In genomic region chr20:63084563-63084927, GRCh38 we compare ENCODE assay signal across 1 cellular context.
TF ChIP-seq lines count a peak whose summit lies in the region.

No MANE protein-coding gene starts in this region.

TF ChIP-seq in HepG2, 621 proteins besides CTCF, POLR2A, EP300 and RAD21 (continued from another document and continues in another):
- TF ChIP-seq ZNF34 (CRISPR knock-in tag; IDR thresholded peaks at IDR 0.05; ENCODE audit: borderline replicate concordance) = 0 out of 2 replicates have a peak, but pooled peaks have one; percentile 50
- TF ChIP-seq, protein P1, sequence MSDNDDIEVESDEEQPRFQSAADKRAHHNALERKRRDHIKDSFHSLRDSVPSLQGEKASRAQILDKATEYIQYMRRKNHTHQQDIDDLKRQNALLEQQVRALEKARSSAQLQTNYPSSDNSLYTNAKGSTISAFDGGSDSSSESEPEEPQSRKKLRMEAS (IDR thresholded peaks at IDR 0.05) = 0 out of 2 replicates have a peak, but pooled peaks have one; percentile 15
- peak; percentile 0 for TF ChIP-seq HNRNPLL (IDR thresholded peaks at IDR 0.05; ENCODE audit: low read depth, low read length, poor library complexity, severe bottlenecking)
- TF ChIP-seq SNRNP70 (IDR thresholded peaks at IDR 0.05; ENCODE audit: low read depth, low read length) = no peak
- TF ChIP-seq RBM22 (optimal IDR thresholded peaks at IDR 0.05; ENCODE audit: low read length) = no peak
- no peak for TF ChIP-seq ZNF772 (CRISPR knock-in tag; IDR thresholded peaks at IDR 0.05)
- TF ChIP-seq ZNF777 (CRISPR knock-in tag; IDR thresholded peaks at IDR 0.05) = 0 out of 2 replicates have a peak, but pooled peaks have one; percentile 11
- TF ChIP-seq MED1 (CRISPR knock-in tag; IDR thresholded peaks at IDR 0.05) = 0 out of 2 replicates have a peak, but pooled peaks have one; percentile 6
- TF ChIP-seq ZNF121 (CRISPR knock-in tag; IDR thresholded peaks at IDR 0.05) = no peak
- TF ChIP-seq, protein P2, sequence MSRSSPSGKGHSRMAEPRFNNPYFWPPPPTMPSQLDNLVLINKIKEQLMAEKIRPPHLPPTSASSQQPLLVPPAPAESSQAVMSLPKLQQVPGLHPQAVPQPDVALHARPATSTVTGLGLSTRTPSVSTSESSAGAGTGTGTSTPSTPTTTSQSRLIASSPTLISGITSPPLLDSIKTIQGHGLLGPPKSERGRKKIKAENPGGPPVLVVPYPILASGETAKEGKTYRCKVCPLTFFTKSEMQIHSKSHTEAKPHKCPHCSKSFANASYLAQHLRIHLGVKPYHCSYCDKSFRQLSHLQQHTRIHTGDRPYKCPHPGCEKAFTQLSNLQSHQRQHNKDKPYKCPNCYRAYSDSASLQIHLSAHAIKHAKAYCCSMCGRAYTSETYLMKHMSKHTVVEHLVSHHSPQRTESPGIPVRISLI (CRISPR knock-in tag; IDR thresholded peaks at IDR 0.05; ENCODE audit: borderline replicate concordance) = no peak
- TF ChIP-seq, protein P3, sequence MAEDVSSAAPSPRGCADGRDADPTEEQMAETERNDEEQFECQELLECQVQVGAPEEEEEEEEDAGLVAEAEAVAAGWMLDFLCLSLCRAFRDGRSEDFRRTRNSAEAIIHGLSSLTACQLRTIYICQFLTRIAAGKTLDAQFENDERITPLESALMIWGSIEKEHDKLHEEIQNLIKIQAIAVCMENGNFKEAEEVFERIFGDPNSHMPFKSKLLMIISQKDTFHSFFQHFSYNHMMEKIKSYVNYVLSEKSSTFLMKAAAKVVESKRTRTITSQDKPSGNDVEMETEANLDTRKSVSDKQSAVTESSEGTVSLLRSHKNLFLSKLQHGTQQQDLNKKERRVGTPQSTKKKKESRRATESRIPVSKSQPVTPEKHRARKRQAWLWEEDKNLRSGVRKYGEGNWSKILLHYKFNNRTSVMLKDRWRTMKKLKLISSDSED (CRISPR knock-in tag; IDR thresholded peaks at IDR 0.05) = no peak
- TF ChIP-seq TOPORS (CRISPR knock-in tag; IDR thresholded peaks at IDR 0.05) = peak; percentile 38; the same call in 1 of the 2 replicates
- 0 out of 2 replicates have a peak, but pooled peaks have one; percentile 44 for TF ChIP-seq ZNF788 (CRISPR knock-in tag; IDR thresholded peaks at IDR 0.05; ENCODE audit: borderline replicate concordance)
- no peak for TF ChIP-seq ZNF503 (CRISPR knock-in tag; IDR thresholded peaks at IDR 0.05)
- TF ChIP-seq MYC (CRISPR knock-in tag; IDR thresholded peaks at IDR 0.05; ENCODE audit: borderline replicate concordance) = peak; percentile 3; the same call in 1 of the 2 replicates
- TF ChIP-seq JUN (CRISPR knock-in tag; IDR thresholded peaks at IDR 0.05) = no peak
- no peak for TF ChIP-seq TFDP2 (CRISPR knock-in tag; IDR thresholded peaks at IDR 0.05)
- TF ChIP-seq TARDBP (CRISPR knock-in tag; IDR thresholded peaks at IDR 0.05) = 0 out of 2 replicates have a peak, but pooled peaks have one; percentile 12
- TF ChIP-seq NRL (CRISPR knock-in tag; IDR thresholded peaks at IDR 0.05; ENCODE audit: borderline replicate concordance) = 0 out of 2 replicates have a peak, but pooled peaks have one; percentile 31
- 0 out of 2 replicates have a peak, but pooled peaks have one; percentile 2 for TF ChIP-seq TBX2 (CRISPR knock-in tag; IDR thresholded peaks at IDR 0.05; ENCODE audit: borderline replicate concordance)
- no peak for TF ChIP-seq ZNF17 (CRISPR knock-in tag; IDR thresholded peaks at IDR 0.05)
- no peak for TF ChIP-seq ATF7 (IDR thresholded peaks at IDR 0.05)
- 0 out of 2 replicates have a peak, but pooled peaks have one; percentile 50 for TF ChIP-seq ATF7 (CRISPR knock-in tag; IDR thresholded peaks at IDR 0.05)
- TF ChIP-seq KMT2A (CRISPR knock-in tag; IDR thresholded peaks at IDR 0.05) = no peak
- 0 out of 2 replicates have a peak, but pooled peaks have one; percentile 56 for TF ChIP-seq ZMAT3 (CRISPR knock-in tag; conservative IDR thresholded peaks at IDR 0.05)
- TF ChIP-seq HOXD1 (CRISPR knock-in tag; IDR thresholded peaks at IDR 0.05) = no peak
- no peak for TF ChIP-seq HNF4G (IDR thresholded peaks at IDR 0.05; ENCODE audit: borderline replicate concordance, low read depth, low read length)
- TF ChIP-seq HNF4G (CRISPR knock-in tag; IDR thresholded peaks at IDR 0.05; ENCODE audit: borderline replicate concordance, low read depth) = no peak
- TF ChIP-seq TAF15 (IDR thresholded peaks at IDR 0.05; ENCODE audit: low read depth, low read length, poor library complexity, severe bottlenecking) = no peak
- TF ChIP-seq ZNF296 (CRISPR knock-in tag; conservative IDR thresholded peaks at IDR 0.05) = no peak
- TF ChIP-seq, protein P4, sequence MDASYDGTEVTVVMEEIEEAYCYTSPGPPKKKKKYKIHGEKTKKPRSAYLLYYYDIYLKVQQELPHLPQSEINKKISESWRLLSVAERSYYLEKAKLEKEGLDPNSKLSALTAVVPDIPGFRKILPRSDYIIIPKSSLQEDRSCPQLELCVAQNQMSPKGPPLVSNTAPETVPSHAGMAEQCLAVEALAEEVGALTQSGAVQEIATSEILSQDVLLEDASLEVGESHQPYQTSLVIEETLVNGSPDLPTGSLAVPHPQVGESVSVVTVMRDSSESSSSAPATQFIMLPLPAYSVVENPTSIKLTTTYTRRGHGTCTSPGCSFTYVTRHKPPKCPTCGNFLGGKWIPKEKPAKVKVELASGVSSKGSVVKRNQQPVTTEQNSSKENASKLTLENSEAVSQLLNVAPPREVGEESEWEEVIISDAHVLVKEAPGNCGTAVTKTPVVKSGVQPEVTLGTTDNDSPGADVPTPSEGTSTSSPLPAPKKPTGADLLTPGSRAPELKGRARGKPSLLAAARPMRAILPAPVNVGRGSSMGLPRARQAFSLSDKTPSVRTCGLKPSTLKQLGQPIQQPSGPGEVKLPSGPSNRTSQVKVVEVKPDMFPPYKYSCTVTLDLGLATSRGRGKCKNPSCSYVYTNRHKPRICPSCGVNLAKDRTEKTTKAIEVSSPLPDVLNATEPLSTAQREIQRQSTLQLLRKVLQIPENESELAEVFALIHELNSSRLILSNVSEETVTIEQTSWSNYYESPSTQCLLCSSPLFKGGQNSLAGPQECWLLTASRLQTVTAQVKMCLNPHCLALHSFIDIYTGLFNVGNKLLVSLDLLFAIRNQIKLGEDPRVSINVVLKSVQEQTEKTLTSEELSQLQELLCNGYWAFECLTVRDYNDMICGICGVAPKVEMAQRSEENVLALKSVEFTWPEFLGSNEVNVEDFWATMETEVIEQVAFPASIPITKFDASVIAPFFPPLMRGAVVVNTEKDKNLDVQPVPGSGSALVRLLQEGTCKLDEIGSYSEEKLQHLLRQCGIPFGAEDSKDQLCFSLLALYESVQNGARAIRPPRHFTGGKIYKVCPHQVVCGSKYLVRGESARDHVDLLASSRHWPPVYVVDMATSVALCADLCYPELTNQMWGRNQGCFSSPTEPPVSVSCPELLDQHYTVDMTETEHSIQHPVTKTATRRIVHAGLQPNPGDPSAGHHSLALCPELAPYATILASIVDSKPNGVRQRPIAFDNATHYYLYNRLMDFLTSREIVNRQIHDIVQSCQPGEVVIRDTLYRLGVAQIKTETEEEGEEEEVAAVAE (CRISPR knock-in tag; IDR thresholded peaks at IDR 0.05; ENCODE audit: borderline replicate concordance) = no peak
- TF ChIP-seq, protein P5, sequence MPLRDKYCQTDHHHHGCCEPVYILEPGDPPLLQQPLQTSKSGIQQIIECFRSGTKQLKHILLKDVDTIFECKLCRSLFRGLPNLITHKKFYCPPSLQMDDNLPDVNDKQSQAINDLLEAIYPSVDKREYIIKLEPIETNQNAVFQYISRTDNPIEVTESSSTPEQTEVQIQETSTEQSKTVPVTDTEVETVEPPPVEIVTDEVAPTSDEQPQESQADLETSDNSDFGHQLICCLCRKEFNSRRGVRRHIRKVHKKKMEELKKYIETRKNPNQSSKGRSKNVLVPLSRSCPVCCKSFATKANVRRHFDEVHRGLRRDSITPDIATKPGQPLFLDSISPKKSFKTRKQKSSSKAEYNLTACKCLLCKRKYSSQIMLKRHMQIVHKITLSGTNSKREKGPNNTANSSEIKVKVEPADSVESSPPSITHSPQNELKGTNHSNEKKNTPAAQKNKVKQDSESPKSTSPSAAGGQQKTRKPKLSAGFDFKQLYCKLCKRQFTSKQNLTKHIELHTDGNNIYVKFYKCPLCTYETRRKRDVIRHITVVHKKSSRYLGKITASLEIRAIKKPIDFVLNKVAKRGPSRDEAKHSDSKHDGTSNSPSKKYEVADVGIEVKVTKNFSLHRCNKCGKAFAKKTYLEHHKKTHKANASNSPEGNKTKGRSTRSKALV (CRISPR knock-in tag; IDR thresholded peaks at IDR 0.05) = 0 out of 2 replicates have a peak, but pooled peaks have one; percentile 11
- peak; percentile 6; the same call in 1 of the 2 replicates for TF ChIP-seq FOXC1 (CRISPR knock-in tag; IDR thresholded peaks at IDR 0.05; ENCODE audit: borderline replicate concordance)
- peak; percentile 43 for TF ChIP-seq ASH2L (IDR thresholded peaks at IDR 0.05; ENCODE audit: insufficient read length, low read depth, low read length)
- no peak for TF ChIP-seq MATR3 (CRISPR knock-in tag; IDR thresholded peaks at IDR 0.05)
- TF ChIP-seq ZNF432 (CRISPR knock-in tag; IDR thresholded peaks at IDR 0.05; ENCODE audit: borderline replicate concordance) = no peak
- TF ChIP-seq ZFP1 (CRISPR knock-in tag; IDR thresholded peaks at IDR 0.05) = no peak
- TF ChIP-seq, protein P6, sequence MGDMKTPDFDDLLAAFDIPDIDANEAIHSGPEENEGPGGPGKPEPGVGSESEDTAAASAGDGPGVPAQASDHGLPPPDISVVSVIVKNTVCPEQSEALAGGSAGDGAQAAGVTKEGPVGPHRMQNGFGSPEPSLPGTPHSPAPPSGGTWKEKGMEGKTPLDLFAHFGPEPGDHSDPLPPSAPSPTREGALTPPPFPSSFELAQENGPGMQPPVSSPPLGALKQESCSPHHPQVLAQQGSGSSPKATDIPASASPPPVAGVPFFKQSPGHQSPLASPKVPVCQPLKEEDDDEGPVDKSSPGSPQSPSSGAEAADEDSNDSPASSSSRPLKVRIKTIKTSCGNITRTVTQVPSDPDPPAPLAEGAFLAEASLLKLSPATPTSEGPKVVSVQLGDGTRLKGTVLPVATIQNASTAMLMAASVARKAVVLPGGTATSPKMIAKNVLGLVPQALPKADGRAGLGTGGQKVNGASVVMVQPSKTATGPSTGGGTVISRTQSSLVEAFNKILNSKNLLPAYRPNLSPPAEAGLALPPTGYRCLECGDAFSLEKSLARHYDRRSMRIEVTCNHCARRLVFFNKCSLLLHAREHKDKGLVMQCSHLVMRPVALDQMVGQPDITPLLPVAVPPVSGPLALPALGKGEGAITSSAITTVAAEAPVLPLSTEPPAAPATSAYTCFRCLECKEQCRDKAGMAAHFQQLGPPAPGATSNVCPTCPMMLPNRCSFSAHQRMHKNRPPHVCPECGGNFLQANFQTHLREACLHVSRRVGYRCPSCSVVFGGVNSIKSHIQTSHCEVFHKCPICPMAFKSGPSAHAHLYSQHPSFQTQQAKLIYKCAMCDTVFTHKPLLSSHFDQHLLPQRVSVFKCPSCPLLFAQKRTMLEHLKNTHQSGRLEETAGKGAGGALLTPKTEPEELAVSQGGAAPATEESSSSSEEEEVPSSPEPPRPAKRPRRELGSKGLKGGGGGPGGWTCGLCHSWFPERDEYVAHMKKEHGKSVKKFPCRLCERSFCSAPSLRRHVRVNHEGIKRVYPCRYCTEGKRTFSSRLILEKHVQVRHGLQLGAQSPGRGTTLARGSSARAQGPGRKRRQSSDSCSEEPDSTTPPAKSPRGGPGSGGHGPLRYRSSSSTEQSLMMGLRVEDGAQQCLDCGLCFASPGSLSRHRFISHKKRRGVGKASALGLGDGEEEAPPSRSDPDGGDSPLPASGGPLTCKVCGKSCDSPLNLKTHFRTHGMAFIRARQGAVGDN (CRISPR knock-in tag; IDR thresholded peaks at IDR 0.05) = peak; percentile 55; the same call in 1 of the 2 replicates
- no peak for TF ChIP-seq ZNF704 (CRISPR knock-in tag; IDR thresholded peaks at IDR 0.05; ENCODE audit: borderline replicate concordance)
- TF ChIP-seq HOXA3 (CRISPR knock-in tag; IDR thresholded peaks at IDR 0.05) = 0 out of 2 replicates have a peak, but pooled peaks have one; percentile 6
- no peak for TF ChIP-seq KDM6A (CRISPR knock-in tag; IDR thresholded peaks at IDR 0.05; ENCODE audit: low read depth)
- TF ChIP-seq TFAP4 (IDR thresholded peaks at IDR 0.05; ENCODE audit: borderline replicate concordance, low read depth) = no peak
- no peak for TF ChIP-seq ZNF773 (CRISPR knock-in tag; IDR thresholded peaks at IDR 0.05; ENCODE audit: borderline replicate concordance)
- TF ChIP-seq ZNF224 (CRISPR knock-in tag; IDR thresholded peaks at IDR 0.05) = 0 out of 2 replicates have a peak, but pooled peaks have one; percentile 20
